1 cellular context compared by ENCODE assay signal in the genomic region with DNA sequence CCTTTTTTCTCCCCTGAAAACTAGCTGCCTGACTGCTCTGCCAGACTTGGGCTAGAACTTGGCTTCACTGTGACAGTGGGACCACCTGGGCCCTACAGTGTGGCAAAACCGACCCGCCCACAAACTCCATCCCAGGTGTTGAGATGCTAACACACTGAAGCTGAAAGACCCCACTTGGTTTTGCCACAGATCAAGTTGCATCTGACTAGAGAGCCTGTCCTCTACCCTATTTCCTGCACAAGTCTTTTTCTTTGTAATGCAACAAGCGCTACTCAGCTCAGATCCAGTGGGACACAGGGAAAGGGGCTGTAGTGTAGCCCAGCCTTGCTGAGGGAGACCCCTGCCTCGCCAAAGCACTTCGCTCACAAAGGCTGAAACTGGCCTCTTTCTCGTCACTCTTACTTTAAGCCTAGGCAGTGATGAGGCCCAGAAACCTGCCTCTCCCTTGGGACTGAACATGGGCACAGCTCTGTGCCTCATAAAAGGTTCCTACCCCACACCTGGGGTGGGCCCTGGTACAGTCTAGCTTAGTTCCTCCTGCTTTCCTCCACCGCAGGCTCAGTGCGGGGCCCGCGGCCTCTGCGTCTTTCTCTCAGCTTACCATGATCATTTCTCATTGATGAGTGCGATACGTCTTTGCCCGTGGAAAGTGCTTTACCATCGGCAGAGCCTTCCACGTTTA.
A peak's percentile ranks its signal among the peaks of the same experiment; 100 is the strongest.
TF ChIP-seq lines count a peak whose summit lies in the region.

No MANE protein-coding gene starts in this region.

TF ChIP-seq in WTC11, 78 proteins besides CTCF, POLR2A, EP300 and RAD21:
- TF ChIP-seq KAT7 (CRISPR knock-in tag; IDR thresholded peaks at IDR 0.05; ENCODE audit: borderline replicate concordance), result peak; percentile 48; the same call in 1 of the 2 replicates
- TF ChIP-seq ZBTB43 (CRISPR knock-in tag; IDR thresholded peaks at IDR 0.05), result no peak
